9 cellular contexts compared by ENCODE assay signal in genomic region chr6:1310628-1311399, GRCh38. TPM values are rescaled to one million over a fixed set of nuclear protein-coding genes. Genes with fewer than 3 reads are reported as not detected.
DNase-seq lines count a peak whose midpoint lies in the region; ATAC-seq, FAIRE-seq and TF ChIP-seq lines count a peak whose summit lies in the region.
"Had no signal": no experiment of that assay in that cellular context is flagged by ENCODE, and none has a peak within 500 bp of the region (broad histone marks: within the 10 kb centered on the region; RNA-seq: fewer than 3 reads in every experiment).

No MANE protein-coding gene starts in this region.

- POLR2A ChIA-PET in endothelial cell of umbilical vein (lab: Charles Lee), result no interaction called here

- no peak for TF ChIP-seq POLR2A in endothelial cell of umbilical vein (IDR thresholded peaks at IDR 0.05; ENCODE audit: low read depth, low read length)

- H3K27me3 ChIP-seq in endothelial cell of umbilical vein (ENCODE audit: control insufficient read depth in 2 of 2, insufficient read depth in 2 of 2, low read length in 2 of 2), result peaks cover 40 to 71% of the 10 kb centered on the region in 2 experiments
- H3K27me3 ChIP-seq in neural cell (ENCODE audit: insufficient read depth, low read depth, low read length), result peaks cover 89% of the 10 kb centered on the region

- no peak for TF ChIP-seq RAD21 in neural cell (conservative IDR thresholded peaks at IDR 0.05)

- H3K36me3 ChIP-seq in endothelial cell of umbilical vein (ENCODE audit: control insufficient read depth in 2 of 2, extremely low read depth in 1 of 2, insufficient read depth in 2 of 2, low read length in 2 of 2) (no peaks in the 10 kb centered on the region), neural cell (ENCODE audit: insufficient read depth, low read length) (no peaks in the 10 kb centered on the region)

- no peaks in the 10 kb centered on the region for H3K9me1 ChIP-seq in endothelial cell of umbilical vein (replicated peaks; ENCODE audit: control insufficient read depth, extremely low read depth, insufficient read depth, low read length)

- H3K4me2 ChIP-seq in endothelial cell of umbilical vein (ENCODE audit: insufficient read depth, low read length), result peak overlapping the region; percentile 20
- no peak overlapping the region for H3K4me2 ChIP-seq in neural cell (ENCODE audit: low read length)

- H3K9me2 ChIP-seq in neural cell (ENCODE audit: insufficient read depth, low read length), result no peaks in the 10 kb centered on the region

- no TSS peak for BruUV-seq in endothelial cell of umbilical vein (replicated peaks; lab: Mats Ljungman, UMichigan)

- TF ChIP-seq CTCF in C4-2B (conservative IDR thresholded peaks at IDR 0.05), result no peak
- TF ChIP-seq CTCF in endothelial cell of umbilical vein (IDR thresholded peaks at IDR 0.05; ENCODE audit: extremely low read depth in 1 of 2, insufficient read depth in 1 of 2, low read depth in 1 of 2, low read length in 2 of 2), result no peak
- no peak for TF ChIP-seq CTCF in neural cell (IDR thresholded peaks at IDR 0.05; ENCODE audit: poor library complexity, severe bottlenecking)

- H3K9me3 ChIP-seq in endothelial cell of umbilical vein (replicated peaks; ENCODE audit: control insufficient read depth, insufficient read depth, low read length), result no peaks in the 10 kb centered on the region
- no peaks in the 10 kb centered on the region for H3K9me3 ChIP-seq in neural cell (ENCODE audit: low read length)

- no peak for TF ChIP-seq EP300 in neural cell (conservative IDR thresholded peaks at IDR 0.05; ENCODE audit: poor library complexity, severe bottlenecking)

- no peaks in the 10 kb centered on the region for H4K20me1 ChIP-seq in endothelial cell of umbilical vein (replicated peaks; ENCODE audit: control insufficient read depth, extremely low read depth, insufficient read depth, low read length)
- H4K20me1 ChIP-seq in neural cell (ENCODE audit: insufficient read depth), result no peaks in the 10 kb centered on the region

- no peak overlapping the region for H2AFZ ChIP-seq in endothelial cell of umbilical vein (ENCODE audit: low read depth, low read length)
- H2AFZ ChIP-seq in neural cell (ENCODE audit: low read depth, low read length), result no peak overlapping the region

- dilution Hi-C loops in endothelial cell of umbilical vein (cut with MboI; ENCODE audit: extremely low pct_ligation_motif_present, low sequenced_read_pairs), result no loop called here

- H3K4me1 ChIP-seq in endothelial cell of umbilical vein (ENCODE audit: control insufficient read depth, extremely low read depth, insufficient read depth, low read length), result peaks cover 5% of the 10 kb centered on the region

- H3K9ac ChIP-seq in endothelial cell of umbilical vein (replicated peaks; ENCODE audit: extremely low read depth, insufficient read depth, low read length) (no peak overlapping the region), neural cell (ENCODE audit: low read length) (no peak overlapping the region)

- no peaks in the 10 kb centered on the region for H3F3A ChIP-seq in neural cell (ENCODE audit: insufficient read depth, low read length, poor library complexity, severe bottlenecking)

- peak overlapping the region; percentile 33; the same call in 1 of the 2 replicates for H3K27ac ChIP-seq in C4-2B
- H3K27ac ChIP-seq in endothelial cell of umbilical vein (ENCODE audit: insufficient read depth, low read depth, low read length), result no peak overlapping the region
- no peak overlapping the region for H3K27ac ChIP-seq in neural cell (ENCODE audit: low read length)

- ATAC-seq in HG03095 (IDR thresholded peaks at IDR 0.05; ENCODE audit: unreplicated experiment), result no peak

- CTCF ChIA-PET in endothelial cell of umbilical vein (lab: Charles Lee), result no interaction called here

- intact Hi-C loops in endothelial cell of umbilical vein (cut with micrococcal nuclease), result no loop called here

- DNase-seq in NCI-H1105 treated with DMSO at 0.1 percent for 48 hours (lab: John Stamatoyannopoulos, UW) (peak; percentile 50), endothelial cell of umbilical vein (ENCODE audit: low read depth, low spot score) (no peak), NCI-H2171 (lab: John Stamatoyannopoulos, UW) (no peak), dedifferentiated amniotic fluid mesenchymal stem cell (ENCODE audit: extremely low spot score) (no peak), HK-2 (ENCODE audit: unreplicated experiment) (no peak)

- FAIRE-seq in endothelial cell of umbilical vein (lab: Jason Lieb, UNC), result no peak
- FAIRE-seq: endometrium had no signal

- no peaks in the 10 kb centered on the region for H3K79me2 ChIP-seq in endothelial cell of umbilical vein (ENCODE audit: control insufficient read depth, insufficient read depth, low read length)
- H3K79me2 ChIP-seq in neural cell (replicated peaks; ENCODE audit: insufficient read depth, low read length), result no peaks in the 10 kb centered on the region

- H3K4me3 ChIP-seq in endothelial cell of umbilical vein (replicated peaks in 1 of 3; ENCODE audit: insufficient read depth in 1 of 3, low read depth in 1 of 3, low read length in 3 of 3) (peak overlapping the region in 1 of 3 experiments; percentile 30), neural cell (ENCODE audit: low read length) (peak overlapping the region; percentile 74)

TF ChIP-seq in endothelial cell of umbilical vein, 7 proteins besides CTCF, POLR2A, EP300 and RAD21:
- TF ChIP-seq JUN (IDR thresholded peaks at IDR 0.05; ENCODE audit: borderline replicate concordance, insufficient read depth, insufficient read length, low read depth) (no peak), POLR2AphosphoS5 (IDR thresholded peaks at IDR 0.05; ENCODE audit: insufficient read depth, low read depth, low read length) (no peak), MAX (IDR thresholded peaks at IDR 0.05; ENCODE audit: insufficient read depth, insufficient read length) (no peak), MYC (IDR thresholded peaks at IDR 0.05; ENCODE audit: low read depth, low read length) (no peak), EZH2 (IDR thresholded peaks at IDR 0.05; ENCODE audit: borderline replicate concordance, low read depth, low read length, severe bottlenecking) (no peak), FOS (IDR thresholded peaks at IDR 0.05; ENCODE audit: borderline replicate concordance, insufficient read depth, low read length) (no peak), GATA2 (IDR thresholded peaks at IDR 0.05; ENCODE audit: insufficient read depth, insufficient read length, low read depth, low read length) (no peak)

TF ChIP-seq in neural cell, 6 proteins besides CTCF, POLR2A, EP300 and RAD21:
- no peak for TF ChIP-seq TAF1 (IDR thresholded peaks at IDR 0.05; ENCODE audit: low read depth)
- no peak for TF ChIP-seq SMC3 (conservative IDR thresholded peaks at IDR 0.05; ENCODE audit: poor library complexity)
- no peak for TF ChIP-seq MXI1 (conservative IDR thresholded peaks at IDR 0.05; ENCODE audit: poor library complexity, severe bottlenecking)
- no peak for TF ChIP-seq REST (IDR thresholded peaks at IDR 0.05; ENCODE audit: borderline replicate concordance)
- TF ChIP-seq EZH2 (IDR thresholded peaks at IDR 0.05; ENCODE audit: borderline replicate concordance, insufficient read depth, low read length, poor library complexity, severe bottlenecking), result no peak
- TF ChIP-seq POLR2AphosphoS5 (IDR thresholded peaks at IDR 0.05), result no peak

RNA-seq across cellular contexts. Expression of gene FOXQ1, which starts 1.1 kb away (rescaled TPM):
- not detected in 2 replicates for total RNA-seq in endothelial cell of umbilical vein
- polyA plus RNA-seq in endothelial cell of umbilical vein, result not detected in 2 replicates
- polyA plus RNA-seq in endothelial cell of umbilical vein (2011; cell fraction: cytosol; rRNA removed), result not detected in 2 replicates
- not detected in 2 replicates for polyA plus RNA-seq in endothelial cell of umbilical vein (2011; cell fraction: nucleus; rRNA removed)
- polyA plus RNA-seq in endothelial cell of umbilical vein (2012), result not detected in 2 replicates
- polyA minus RNA-seq in endothelial cell of umbilical vein, result not detected in 2 replicates
- 30.5 TPM for polyA minus RNA-seq in endothelial cell of umbilical vein (2011; cell fraction: cytosol; rRNA and poly(A)+ RNA removed)
- 0.19 TPM in 1 of 2 replicates, not detected in the other for polyA minus RNA-seq in endothelial cell of umbilical vein (2011; cell fraction: nucleus; rRNA and poly(A)+ RNA removed)
- not detected in 2 replicates for polyA plus RNA-seq in neural cell
- not detected in 2 replicates for polyA minus RNA-seq in neural cell
